Comparison of ENCODE assay signal across 36 cellular contexts in the genomic region with DNA sequence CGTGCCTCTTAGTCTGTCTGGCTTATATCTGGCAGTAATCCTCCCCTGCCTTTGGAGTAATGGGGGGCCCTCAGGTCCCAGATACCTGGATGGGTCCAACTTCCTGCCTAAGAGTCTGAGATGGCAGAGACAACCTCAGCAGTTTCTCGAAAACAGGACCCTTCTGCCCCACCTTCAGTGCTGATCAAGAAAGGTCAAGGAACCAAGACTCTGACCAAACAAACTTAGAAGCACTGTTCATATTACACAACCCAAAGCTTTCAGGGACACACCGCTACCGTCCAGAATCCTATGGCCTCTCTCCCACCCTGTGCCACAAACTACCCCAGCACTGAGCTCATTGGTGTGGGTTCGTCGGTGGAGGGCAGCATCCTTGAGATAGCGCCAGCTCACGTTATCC. TPM values are rescaled to one million over a fixed set of nuclear protein-coding genes. Genes with fewer than 3 reads are reported as not detected.
"Had no signal": no experiment of that assay in that cellular context is flagged by ENCODE, and none has a peak within 500 bp of the region (broad histone marks: within the 10 kb centered on the region; RNA-seq: fewer than 3 reads in every experiment).

No MANE protein-coding gene starts in this region.

- H3K4me1 ChIP-seq: foreskin keratinocyte, psoas muscle, testis had no signal

- H3K4me3 Mint-ChIP-seq: endodermal cell; memory B cell; naive thymus-derived CD4-positive, alpha-beta T cell; stimulated activated effector memory CD8-positive, alpha-beta T cell treated with anti-CD3 and anti-CD28 coated beads, Interleukin-12 subunit alpha, Interleukin-12 subunit beta, amount 100 ng/mL, for 72 hours had no signal

- H3K79me2 ChIP-seq: hepatocyte had no signal

- H3K9me3 Mint-ChIP-seq: endodermal cell; memory B cell; naive thymus-derived CD4-positive, alpha-beta T cell; nephron; stimulated activated effector memory CD8-positive, alpha-beta T cell treated with anti-CD3 and anti-CD28 coated beads, Interleukin-12 subunit alpha, Interleukin-12 subunit beta, amount 100 ng/mL, for 72 hours had no signal

- H2AFZ ChIP-seq: hepatocyte had no signal

- H3K9me3 ChIP-seq: gastroesophageal sphincter, heart left ventricle, ovary, psoas muscle, sigmoid colon, testis, tibial artery, upper lobe of left lung had no signal

- H3K27me3 ChIP-seq: dorsolateral prefrontal cortex, ovary, sigmoid colon, testis, upper lobe of left lung had no signal

- H3K27ac ChIP-seq: dorsolateral prefrontal cortex, epithelial cell of prostate, foreskin keratinocyte, gastroesophageal sphincter, heart left ventricle, hepatocyte, ovary, psoas muscle, sigmoid colon, testis, tibial artery, upper lobe of left lung had no signal

- H3K27ac Mint-ChIP-seq: endodermal cell; memory B cell; nephron; stimulated activated effector memory CD8-positive, alpha-beta T cell treated with anti-CD3 and anti-CD28 coated beads, Interleukin-12 subunit alpha, Interleukin-12 subunit beta, amount 100 ng/mL, for 72 hours had no signal

- H3K4me3 ChIP-seq: dorsolateral prefrontal cortex, gastroesophageal sphincter, heart left ventricle, hepatocyte, lung, ovary, psoas muscle, sigmoid colon, testis, tibial artery, upper lobe of left lung had no signal

- H3K36me3 ChIP-seq: gastroesophageal sphincter, heart left ventricle, ovary, sigmoid colon, tibial artery, upper lobe of left lung had no signal

- H3K4me2 ChIP-seq: hepatocyte had no signal

- H3K36me3 Mint-ChIP-seq: memory B cell had no signal

- FAIRE-seq: colon, kidney, urothelium cell line had no signal

- DNase-seq: dorsolateral prefrontal cortex; effector CD4-positive, alpha-beta T cell; endodermal cell; foreskin keratinocyte; heart left ventricle; kidney; midbrain; naive thymus-derived CD4-positive, alpha-beta T cell; occipital lobe; ovary; posterior cingulate gyrus; psoas muscle; right cardiac atrium; sigmoid colon; stimulated activated CD4-positive, alpha-beta T cell treated with anti-CD3 and anti-CD28 coated beads, Interleukin-2, amount 100 ng/mL, for 24 hours; stimulated activated CD4-positive, alpha-beta T cell treated with anti-CD3 and anti-CD28 coated beads, Interleukin-4, amount 100 ng/mL, for 24 hours; stimulated activated naive CD8-positive, alpha-beta T cell treated with anti-CD3 and anti-CD28 coated beads, Interleukin-15, Interleukin-2, amounts not matched to agents 100 U/mL and 50 U/mL, for 24 hours; substantia nigra; testis; tibial artery; upper lobe of left lung had no signal

- ATAC-seq: esophagus mucosa; foreskin keratinocyte; gastroesophageal sphincter; heart left ventricle; left lobe of liver; naive thymus-derived CD4-positive, alpha-beta T cell; psoas muscle; right cardiac atrium; stimulated activated effector memory CD8-positive, alpha-beta T cell treated with anti-CD3 and anti-CD28 coated beads, Interleukin-12 subunit alpha, Interleukin-12 subunit beta, amount 100 ng/mL, for 72 hours; stimulated activated naive CD8-positive, alpha-beta T cell treated with anti-CD3 and anti-CD28 coated beads, Interleukin-15, Interleukin-2, amounts not matched to agents 100 U/mL and 50 U/mL, for 24 hours had no signal

RNA-seq across cellular contexts. Expression of a gene that starts 7.7 kb away (rescaled TPM):
- total RNA-seq: esophagus mucosa, foreskin keratinocyte, heart left ventricle, hepatocyte, kidney, left lobe of liver, liver, renal cortical epithelial cell, right cardiac atrium, skeletal muscle tissue had no signal
- polyA plus RNA-seq: fibroblast of lung; foreskin keratinocyte; heart left ventricle; hepatocyte; liver; naive thymus-derived CD4-positive, alpha-beta T cell; right cardiac atrium had no signal
